8 cellular contexts compared by ENCODE assay signal in the genomic region with DNA sequence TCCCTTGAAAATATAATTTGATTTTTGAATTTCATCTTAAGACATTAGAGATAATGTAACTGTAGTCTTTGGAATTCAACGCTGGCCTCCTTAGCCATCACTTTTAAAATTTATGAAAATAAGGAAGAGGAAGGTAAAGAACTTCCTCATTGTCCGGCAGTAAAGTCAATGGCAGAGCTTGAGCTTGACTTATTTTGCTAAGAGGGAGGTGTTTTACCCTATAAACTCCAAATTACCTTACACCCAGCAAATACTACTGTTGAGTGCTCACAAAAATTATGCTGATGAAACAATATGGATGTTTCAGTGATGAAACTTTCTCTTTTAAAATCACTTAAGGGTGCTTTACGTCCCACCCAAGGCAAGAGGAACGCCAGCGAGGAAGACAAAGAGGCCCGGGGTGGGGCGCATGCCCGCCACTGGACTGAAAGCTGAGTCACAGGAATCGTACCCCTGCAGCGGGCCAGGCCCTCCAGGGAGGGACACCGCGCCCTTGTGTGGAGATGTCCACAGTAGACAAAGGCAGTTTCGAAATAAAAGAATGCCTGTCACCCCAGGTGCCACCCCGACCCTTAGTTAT. TPM values are rescaled to one million over a fixed set of nuclear protein-coding genes. Genes with fewer than 3 reads are reported as not detected.
DNase-seq lines count a peak whose midpoint lies in the region; ATAC-seq lines count a peak whose summit lies in the region.

No MANE protein-coding gene starts in this region.

- peaks cover 6% of the 10 kb centered on the region; the same call in 1 of the 2 replicates for H3K9me3 ChIP-seq in BLaER1

- H3K36me3 Mint-ChIP-seq in T-cell = peaks cover 31% of the 10 kb centered on the region

- ATAC-seq in HG03066 (IDR thresholded peaks at IDR 0.05; ENCODE audit: low read depth, unreplicated experiment) (peak; percentile 5), T-cell (replicated peaks in 1 of 4) (peak; percentile 5 to 17 (median 14)), HG02852 (IDR thresholded peaks at IDR 0.05; ENCODE audit: unreplicated experiment) (no peak), GM18870 (IDR thresholded peaks at IDR 0.05; ENCODE audit: unreplicated experiment) (no peak)

- peaks cover 32 to 72% (median 40%) of the 10 kb centered on the region in 3 donors for H3K4me1 Mint-ChIP-seq in T-cell

- H3K36me3 ChIP-seq in BLaER1 = peaks cover 14% of the 10 kb centered on the region; the same call in 1 of the 2 replicates

- H3K4me3 Mint-ChIP-seq in T-cell = peak overlapping the region; percentile 79 to 97 (median 94)

- peaks cover 27% of the 10 kb centered on the region for H4K20me1 ChIP-seq in BLaER1

- H3K4me3 ChIP-seq in BLaER1 = peak overlapping the region; percentile 84

- H3K27me3 ChIP-seq in BLaER1 = no peaks in the 10 kb centered on the region

- CTCF ChIA-PET in T-cell (lab: Charles Lee) = interaction anchor here in 1 of 2 donors (1.0 to 7.1 kb wide), 3 partner anchors 23 to 118 kb away, joined by 4 to 44 read pairs (median 5); no protein-coding TSS in a partner anchor

- DNase-seq in T-cell (peak in 4 of 34 experiments; percentile 33 to 53 (median 50)), caudate nucleus (lab: John Stamatoyannopoulos, UW) (peak in 37 of 61 donors; percentile 1 to 55 (median 18)), iris pigment epithelial cell (ENCODE audit: low read depth) (peak; percentile 62)
- peak; percentile 67 for DNase-seq in stimulated activated CD4-positive, alpha-beta T cell treated with anti-CD3 and anti-CD28 coated beads, Interleukin-1b, Interleukin-23, amount 100 ng/mL, for 48 hours

- POLR2A ChIA-PET in T-cell (lab: Charles Lee) = interaction anchor here (0.6 to 3.8 kb wide), 9 partner anchors 17 to 117 kb away, joined by 3 to 18 read pairs (median 4); no protein-coding TSS in a partner anchor

- peaks cover 44% of the 10 kb centered on the region for H3K4me1 ChIP-seq in BLaER1

- peaks cover 0 to 4% of the 10 kb centered on the region in 2 donors for H3K27me3 Mint-ChIP-seq in T-cell

- peak overlapping the region; percentile 85 for H3K4me2 ChIP-seq in BLaER1

- peak overlapping the region; percentile 92 for H3K9ac ChIP-seq in BLaER1

- H3K27ac ChIP-seq in BLaER1 (peak overlapping the region; percentile 94), caudate nucleus (ENCODE audit: low read depth, low read length) (peak overlapping the region; percentile 98)

- H3K27ac Mint-ChIP-seq in T-cell = peak overlapping the region; percentile 93 to 98

- no peaks in the 10 kb centered on the region for H3K9me3 Mint-ChIP-seq in T-cell

RNA-seq across cellular contexts. Expression of a gene that starts 0.6 kb away (rescaled TPM):
- 1,000 to 10,000 TPM; 5,030 to 6,201 (median 5,880) TPM for total RNA-seq in T-cell

Comparison
In these comparisons a context has a peak if more than half of its experiments do, and no peak if none do; other contexts are left out.
1. ATAC-seq: peak in HG03066 (single experiment) and T-cell (4 of 4); none in HG02852 (single experiment) and GM18870 (single experiment).